23 cellular contexts compared by ENCODE assay signal in the genomic region with DNA sequence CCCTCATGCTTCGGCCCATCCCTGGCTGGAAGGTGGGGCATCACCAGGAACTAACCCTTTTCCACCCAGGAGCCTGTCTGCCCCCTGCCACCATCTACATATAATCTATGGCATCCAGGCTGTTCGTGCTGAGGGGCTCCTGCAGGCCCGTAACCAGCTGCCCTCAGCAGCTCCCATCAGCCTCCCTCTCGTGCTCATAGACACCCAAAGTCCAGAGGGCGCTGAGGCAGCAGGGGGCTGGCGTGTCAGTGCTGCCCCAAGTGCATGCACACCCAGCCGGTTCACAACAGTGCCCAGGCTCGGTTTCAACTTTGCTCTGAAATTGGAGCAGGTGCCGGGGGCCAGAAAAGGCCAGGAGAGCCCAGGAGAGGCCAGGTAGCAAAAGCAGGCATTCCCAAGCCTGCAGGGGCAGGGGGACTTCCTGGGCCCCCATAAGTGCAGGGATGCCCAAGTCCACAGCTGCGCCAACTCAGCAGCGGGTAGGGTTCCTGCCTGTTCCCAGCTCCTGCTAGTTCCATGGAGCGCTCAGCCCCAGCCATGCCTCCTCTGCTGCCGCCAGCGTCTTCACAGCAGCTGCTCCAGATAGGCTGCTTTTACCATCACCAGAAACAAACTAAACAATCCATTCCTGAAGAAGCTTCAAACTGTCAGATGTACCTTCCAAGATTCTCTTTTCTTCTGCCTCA.
"Had no signal": no experiment of that assay in that cellular context is flagged by ENCODE, and none has a peak within 500 bp of the region (broad histone marks: within the 10 kb centered on the region; RNA-seq: fewer than 3 reads in every experiment).

No MANE protein-coding gene starts in this region.

- H3K4me1 ChIP-seq: colonic mucosa, parathyroid adenoma, testis, uterus had no signal

- H3K36me3 ChIP-seq: colonic mucosa, uterus had no signal

- FAIRE-seq: frontal cortex, islet of Langerhans had no signal

- H3K4me3 ChIP-seq: colonic mucosa, testis, uterus had no signal

- H3K4me3 Mint-ChIP-seq: activated naive CD4-positive, alpha-beta T cell treated with anti-CD3 and anti-CD28 coated beads, Interleukin-2, amount 10 ng/mL, durations not matched to agents 7 days and 5 days; activated T-helper 1 cell treated with anti-CD3 and anti-CD28 coated beads, Interleukin-12 subunit alpha, Interleukin-12 subunit beta, Interleukin-2, Interleukin-4 antibody, amounts not matched to agents 30 ng/mL and 10 ng/mL and 1 ng/mL, durations not matched to agents 14 hours and 24 hours and 36 hours; mesothelial cell of epicardium; naive B cell had no signal

- H3K4me1 Mint-ChIP-seq: activated naive CD4-positive, alpha-beta T cell treated with anti-CD3 and anti-CD28 coated beads, Interleukin-2, amount 10 ng/mL, durations not matched to agents 7 days and 5 days; mesothelial cell of epicardium; naive B cell had no signal

- H3K27ac ChIP-seq: colonic mucosa, parathyroid adenoma, testis, uterus, VCaP had no signal

- ATAC-seq: left ventricle myocardium superior, right cardiac atrium had no signal

- H3K27me3 ChIP-seq: colonic mucosa, testis, uterus had no signal

- H3K36me3 Mint-ChIP-seq: activated naive CD4-positive, alpha-beta T cell treated with anti-CD3 and anti-CD28 coated beads, Interleukin-2, amount 10 ng/mL, durations not matched to agents 7 days and 5 days; mesothelial cell of epicardium; naive B cell had no signal

- H3K27ac Mint-ChIP-seq: activated naive CD4-positive, alpha-beta T cell treated with anti-CD3 and anti-CD28 coated beads, Interleukin-2, amount 10 ng/mL, durations not matched to agents 7 days and 5 days; activated T-helper 1 cell treated with anti-CD3 and anti-CD28 coated beads, Interleukin-12 subunit alpha, Interleukin-12 subunit beta, Interleukin-2, Interleukin-4 antibody, amounts not matched to agents 30 ng/mL and 10 ng/mL and 1 ng/mL, durations not matched to agents 14 hours and 24 hours and 36 hours; mesothelial cell of epicardium; naive B cell had no signal

- H3K9me3 ChIP-seq: colonic mucosa, testis, uterus had no signal

- DNase-seq: activated CD4-positive, alpha-beta T cell treated with anti-CD3 and anti-CD28 coated beads for 4 hours; activated CD4-positive, alpha-beta T cell treated with anti-CD3 and anti-CD28 coated beads, Interleukin-2, amount 50 U/mL, for 4 hours; activated CD8-positive, alpha-beta memory T cell treated with anti-CD3 and anti-CD28 coated beads for 24 hours; activated effector memory CD4-positive, alpha-beta T cell treated with anti-CD3 and anti-CD28 coated beads, Interleukin-2, amount 50 U/mL, for 16 hours; activated naive CD4-positive, alpha-beta T cell treated with anti-CD3 and anti-CD28 coated beads, Interleukin-2, amount 10 ng/mL, durations not matched to agents 7 days and 5 days; activated T-cell treated with anti-CD3 and anti-CD28 coated beads, Interleukin-2, amount 50 U/mL, for 1 hour; amygdala; colonic mucosa; effector memory CD4-positive, alpha-beta T cell; left ventricle myocardium superior; naive B cell; nucleus accumbens; right cardiac atrium; stimulated activated naive CD4-positive, alpha-beta T cell treated with Interleukin-2 at 50 U/mL for 16 hours; testis; trophoblast cell; uterus had no signal
